Comparison of ENCODE assay signal across 8 cellular contexts in the genomic region with DNA sequence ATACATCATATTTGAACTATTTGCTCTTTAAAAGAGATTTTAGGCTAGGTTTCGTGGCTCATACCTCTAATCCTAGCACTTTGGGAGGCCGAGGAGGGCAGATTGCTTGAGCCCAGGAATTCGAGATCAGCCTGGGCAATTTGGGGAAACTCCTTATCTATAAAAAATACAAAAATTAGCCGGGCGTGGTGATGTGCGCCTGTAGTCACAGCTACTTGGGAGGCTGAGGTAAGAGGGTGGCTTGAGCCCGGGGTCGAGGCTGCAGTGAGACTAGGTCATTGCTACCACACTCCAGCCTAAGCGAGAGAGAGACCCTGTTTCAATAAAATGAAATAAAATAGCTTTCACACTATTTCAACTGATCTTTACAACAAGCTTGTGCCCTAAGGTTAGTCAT. TPM values are rescaled to one million over a fixed set of nuclear protein-coding genes. Genes with fewer than 3 reads are reported as not detected.
DNase-seq lines count a peak whose midpoint lies in the region; ATAC-seq and TF ChIP-seq lines count a peak whose summit lies in the region.

No MANE protein-coding gene starts in this region.

- no peaks in the 10 kb centered on the region for H3K9me3 Mint-ChIP-seq in stimulated activated naive CD8-positive, alpha-beta T cell treated with anti-CD3 and anti-CD28 coated beads, Interleukin-15, Interleukin-2, amounts not matched to agents 100 ng/mL and 50 ng/mL, for 24 hours

- DNase-seq in stimulated activated naive CD8-positive, alpha-beta T cell treated with anti-CD3 and anti-CD28 coated beads, Interleukin-15, Interleukin-2, amounts not matched to agents 100 U/mL and 50 U/mL, for 24 hours: no peak
- DNase-seq in breast epithelium (ENCODE audit: low spot score in 2 of 2) (no peak), GM10266 (ENCODE audit: extremely low spot score) (no peak), KG1 (lab: John Stamatoyannopoulos, UW) (no peak), COR-L47 (lab: John Stamatoyannopoulos, UW) (no peak)

- H3K27me3 ChIP-seq in breast epithelium (no peaks in the 10 kb centered on the region), mucosa of rectum (ENCODE audit: control insufficient read depth in 2 of 2, insufficient read depth in 2 of 2, low read length in 2 of 2) (no peaks in the 10 kb centered on the region)

- H3K4me3 ChIP-seq in breast epithelium: peak overlapping the region; percentile 74 to 80 (median 79)
- peak overlapping the region; percentile 91 to 97 for H3K4me3 ChIP-seq in mucosa of rectum (ENCODE audit: low read length in 2 of 2)

- H3K9me3 ChIP-seq in breast epithelium: no peaks in the 10 kb centered on the region
- no peaks in the 10 kb centered on the region for H3K9me3 ChIP-seq in mucosa of rectum (ENCODE audit: control insufficient read depth in 2 of 2, low read length in 2 of 2)

- H3K27ac ChIP-seq in breast epithelium: peak overlapping the region; percentile 82 to 85
- H3K27ac ChIP-seq in mucosa of rectum (ENCODE audit: low read depth in 2 of 2, low read length in 2 of 2): peak overlapping the region; percentile 40 to 78

- H3K4me1 ChIP-seq in breast epithelium (peaks cover 6 to 15% of the 10 kb centered on the region in 2 donors), mucosa of rectum (ENCODE audit: control insufficient read depth in 2 of 2, insufficient read depth in 2 of 2, low read length in 2 of 2) (peaks cover 10 to 18% of the 10 kb centered on the region in 2 donors)

- no peak for TF ChIP-seq POLR2A in breast epithelium (IDR thresholded peaks at IDR 0.05)

- H3K4me1 Mint-ChIP-seq in stimulated activated naive CD8-positive, alpha-beta T cell treated with anti-CD3 and anti-CD28 coated beads, Interleukin-15, Interleukin-2, amounts not matched to agents 100 ng/mL and 50 ng/mL, for 24 hours (ENCODE audit: low read depth): peaks cover 56% of the 10 kb centered on the region

- peak overlapping the region; percentile 97 for H3K27ac Mint-ChIP-seq in stimulated activated naive CD8-positive, alpha-beta T cell treated with anti-CD3 and anti-CD28 coated beads, Interleukin-15, Interleukin-2, amounts not matched to agents 100 ng/mL and 50 ng/mL, for 24 hours

- H3K4me3 Mint-ChIP-seq in stimulated activated naive CD8-positive, alpha-beta T cell treated with anti-CD3 and anti-CD28 coated beads, Interleukin-15, Interleukin-2, amounts not matched to agents 100 ng/mL and 50 ng/mL, for 24 hours: peak overlapping the region; percentile 93

- intact Hi-C loops in breast epithelium (cut with DNase I; ENCODE audit: low total_unique reads): no loop called here

- TF ChIP-seq CTCF in breast epithelium (IDR thresholded peaks at IDR 0.05) (no peak), GM10266 (IDR thresholded peaks at IDR 0.05; ENCODE audit: control insufficient read depth, insufficient read depth, low read depth, missing control alignments) (no peak)

- H3K36me3 ChIP-seq in breast epithelium (no peaks in the 10 kb centered on the region), mucosa of rectum (ENCODE audit: control insufficient read depth in 2 of 2, insufficient read depth in 2 of 2, low read length in 2 of 2) (peaks cover 0 to 2% of the 10 kb centered on the region in 2 donors)

- no peak for ATAC-seq in stimulated activated naive CD8-positive, alpha-beta T cell treated with anti-CD3 and anti-CD28 coated beads, Interleukin-15, Interleukin-2, amounts not matched to agents 100 U/mL and 50 U/mL, for 24 hours
- no peak for ATAC-seq in GM18511 (IDR thresholded peaks at IDR 0.05; ENCODE audit: unreplicated experiment)

- peaks cover 8% of the 10 kb centered on the region for H3K36me3 Mint-ChIP-seq in stimulated activated naive CD8-positive, alpha-beta T cell treated with anti-CD3 and anti-CD28 coated beads, Interleukin-15, Interleukin-2, amounts not matched to agents 100 ng/mL and 50 ng/mL, for 24 hours (ENCODE audit: low read depth)

- H3K9ac ChIP-seq in mucosa of rectum (ENCODE audit: low read depth in 1 of 2, low read length in 2 of 2): peak overlapping the region; percentile 70 to 88

- no peaks in the 10 kb centered on the region for H3K27me3 Mint-ChIP-seq in stimulated activated naive CD8-positive, alpha-beta T cell treated with anti-CD3 and anti-CD28 coated beads, Interleukin-15, Interleukin-2, amounts not matched to agents 100 ng/mL and 50 ng/mL, for 24 hours

RNA-seq across cellular contexts. Expression of gene MRPL22, which starts 0.5 kb away (rescaled TPM):
- total RNA-seq in breast epithelium: 10 to 100 TPM; 12.1 to 23.4 (median 21.4) TPM

RNA-seq across cellular contexts. Expression of gene GEMIN5, which starts 2.4 kb away (rescaled TPM):
- 10 to 100 TPM; 14.4 to 23.2 (median 19.3) TPM for total RNA-seq in breast epithelium
